43 cellular contexts compared by ENCODE assay signal in the genomic region with DNA sequence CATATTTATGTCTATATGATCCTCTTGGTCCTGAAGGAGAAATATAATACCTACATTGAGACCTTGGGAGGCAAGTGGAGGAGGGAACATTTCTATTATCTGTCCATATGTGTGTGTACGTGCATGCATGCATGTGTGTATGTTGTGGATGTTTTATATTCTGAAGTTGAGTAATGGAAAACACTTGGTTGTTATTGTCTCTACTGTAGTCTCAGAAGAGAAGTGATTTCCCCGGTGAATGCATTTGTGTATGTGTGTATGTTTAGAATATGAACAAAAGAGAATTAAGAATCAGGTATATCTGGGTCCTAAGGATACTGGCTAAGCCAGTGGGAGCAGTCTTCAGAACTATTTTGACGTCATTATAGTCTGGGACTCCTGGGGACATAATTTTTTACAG. TPM values are rescaled to one million over a fixed set of nuclear protein-coding genes. Genes with fewer than 3 reads are reported as not detected.
"Had no signal": no experiment of that assay in that cellular context is flagged by ENCODE, and none has a peak within 500 bp of the region (broad histone marks: within the 10 kb centered on the region; RNA-seq: fewer than 3 reads in every experiment).

OR52N1 (minus strand) TSS at position 101 of the 400 bp plus-strand sequence. CDS start 2,449 bp downstream, outside the sequence.

- DNase-seq: activated effector memory CD4-positive, alpha-beta T cell treated with anti-CD3 and anti-CD28 coated beads, Interleukin-2, amount 50 U/mL, for 16 hours; activated effector memory CD4-positive, alpha-beta T cell treated with Interleukin-2 at 50 U/mL for 16 hours; activated gamma-delta T cell; activated gamma-delta T cell treated with Interleukin-2 at 50 U/mL for 16 hours; activated naive CD4-positive, alpha-beta T cell; activated naive CD4-positive, alpha-beta T cell treated with anti-CD3 and anti-CD28 coated beads for 36 hours; activated naive CD4-positive, alpha-beta T cell treated with anti-CD3 and anti-CD28 coated beads, Interleukin-2, amount 10 ng/mL, durations not matched to agents 7 days and 5 days; activated naive CD4-positive, alpha-beta T cell treated with anti-CD3 and anti-CD28 coated beads, Interleukin-2, amount 50 U/mL, for 16 hours; activated naive CD4-positive, alpha-beta T cell treated with Interleukin-2 at 50 U/mL for 16 hours; activated naive CD8-positive, alpha-beta T cell treated with anti-CD3 and anti-CD28 coated beads for 36 hours; activated naive CD8-positive, alpha-beta T cell treated with anti-CD3 and anti-CD28 coated beads, Interleukin-2, amount 10 ng/mL, durations not matched to agents 7 days and 5 days; activated naive CD8-positive, alpha-beta T cell treated with anti-CD3 and anti-CD28 coated beads, Interleukin-2, amount 50 U/mL, for 24 hours; activated T-cell treated with anti-CD3 and anti-CD28 coated beads for 4 hours; activated T-cell treated with anti-CD3 and anti-CD28 coated beads, Interleukin-2, amount 50 U/mL, for 1 hour; activated T-cell treated with anti-CD3 and anti-CD28 coated beads, Interleukin-2, amount 50 U/mL, for 24 hours; activated T-cell treated with anti-CD3 and anti-CD28 coated beads, Interleukin-2, amount 50 U/mL, for 4 hours; activated T-cell treated with anti-CD3 and anti-CD28 coated beads, Interleukin-2, amount 50 U/mL, for 48 hours; activated T-cell treated with anti-CD3 and anti-CD28 coated beads, Interleukin-2, amount 50 U/mL, for 72 hours; adrenal gland; amniotic stem cell; amygdala; anterior cingulate cortex; aorta; body of pancreas; brain microvascular endothelial cell; caudate nucleus; central memory CD4-positive, alpha-beta T cell; cerebellar nuclear complex had no signal

- H3K4me1 Mint-ChIP-seq: activated naive CD4-positive, alpha-beta T cell treated with anti-CD3 and anti-CD28 coated beads, Interleukin-2, amount 10 ng/mL, durations not matched to agents 7 days and 5 days; activated naive CD4-positive, alpha-beta T cell treated with anti-CD3 and anti-CD28 coated beads, Interleukin-2, amount 50 U/mL, for 24 hours; activated naive CD8-positive, alpha-beta T cell treated with anti-CD3 and anti-CD28 coated beads for 36 hours; activated naive CD8-positive, alpha-beta T cell treated with anti-CD3 and anti-CD28 coated beads, Interleukin-2, amount 10 ng/mL, durations not matched to agents 7 days and 5 days; activated naive CD8-positive, alpha-beta T cell treated with anti-CD3 and anti-CD28 coated beads, Interleukin-2, amount 50 U/mL, for 24 hours; activated T-helper 17 cell treated with anti-CD3 and anti-CD28 coated beads, Interleukin-2, amount 50 U/mL, for 72 hours; brain; central memory CD8-positive, alpha-beta T cell had no signal

- H3K36me3 ChIP-seq: adrenal gland, ascending aorta, brain microvascular endothelial cell, breast epithelium, cardiac muscle cell had no signal

- H3K27ac Mint-ChIP-seq: activated naive CD4-positive, alpha-beta T cell treated with anti-CD3 and anti-CD28 coated beads for 36 hours; activated naive CD4-positive, alpha-beta T cell treated with anti-CD3 and anti-CD28 coated beads, Interleukin-2, amount 10 ng/mL, durations not matched to agents 7 days and 5 days; activated naive CD4-positive, alpha-beta T cell treated with anti-CD3 and anti-CD28 coated beads, Interleukin-2, amount 50 U/mL, for 24 hours; activated naive CD4-positive, alpha-beta T cell treated with anti-CD3 and anti-CD28 coated beads, Interleukin-2, amount 50 U/mL, for 72 hours; activated naive CD8-positive, alpha-beta T cell; activated naive CD8-positive, alpha-beta T cell treated with anti-CD3 and anti-CD28 coated beads for 36 hours; activated naive CD8-positive, alpha-beta T cell treated with anti-CD3 and anti-CD28 coated beads, Interleukin-2, amount 10 ng/mL, durations not matched to agents 7 days and 5 days; activated naive CD8-positive, alpha-beta T cell treated with anti-CD3 and anti-CD28 coated beads, Interleukin-2, amount 50 U/mL, for 24 hours; activated T-cell treated with anti-CD3 and anti-CD28 coated beads, Interleukin-2, amount 50 U/mL, for 24 hours; activated T-cell treated with anti-CD3 and anti-CD28 coated beads, Interleukin-2, amount 50 U/mL, for 72 hours; activated T-helper 1 cell treated with anti-CD3 and anti-CD28 coated beads, Interleukin-12 subunit alpha, Interleukin-12 subunit beta, Interleukin-2, Interleukin-4 antibody, amounts not matched to agents 30 ng/mL and 10 ng/mL and 1 ng/mL, durations not matched to agents 14 hours and 24 hours and 36 hours; activated T-helper 17 cell treated with anti-CD3 and anti-CD28 coated beads, Interleukin-2, amount 50 U/mL, for 72 hours; activated T-helper 2 cell treated with anti-CD3 and anti-CD28 coated beads, Interferon-gamma antibody, Interleukin-2, Interleukin-4, amounts not matched to agents 10 μg/mL and 5 μg/mL and 100 μg/mL, durations not matched to agents 14 hours and 24 hours and 36 hours; brain had no signal

- H3K4me3 Mint-ChIP-seq: activated naive CD4-positive, alpha-beta T cell treated with anti-CD3 and anti-CD28 coated beads for 36 hours; activated naive CD4-positive, alpha-beta T cell treated with anti-CD3 and anti-CD28 coated beads, Interleukin-2, amount 10 ng/mL, durations not matched to agents 7 days and 5 days; activated naive CD4-positive, alpha-beta T cell treated with anti-CD3 and anti-CD28 coated beads, Interleukin-2, amount 50 U/mL, for 24 hours; activated naive CD8-positive, alpha-beta T cell; activated naive CD8-positive, alpha-beta T cell treated with anti-CD3 and anti-CD28 coated beads for 36 hours; activated naive CD8-positive, alpha-beta T cell treated with anti-CD3 and anti-CD28 coated beads, Interleukin-2, amount 10 ng/mL, durations not matched to agents 7 days and 5 days; activated naive CD8-positive, alpha-beta T cell treated with anti-CD3 and anti-CD28 coated beads, Interleukin-2, amount 50 U/mL, for 24 hours; activated T-cell treated with anti-CD3 and anti-CD28 coated beads, Interleukin-2, amount 50 U/mL, for 24 hours; activated T-cell treated with anti-CD3 and anti-CD28 coated beads, Interleukin-2, amount 50 U/mL, for 4 hours; activated T-cell treated with anti-CD3 and anti-CD28 coated beads, Interleukin-2, amount 50 U/mL, for 72 hours; activated T-helper 1 cell treated with anti-CD3 and anti-CD28 coated beads, Interleukin-12 subunit alpha, Interleukin-12 subunit beta, Interleukin-2, Interleukin-4 antibody, amounts not matched to agents 30 ng/mL and 10 ng/mL and 1 ng/mL, durations not matched to agents 14 hours and 24 hours and 36 hours; activated T-helper 17 cell treated with anti-CD3 and anti-CD28 coated beads, Interleukin-2, amount 50 U/mL, for 72 hours; brain; central memory CD8-positive, alpha-beta T cell had no signal

- H3K27me3 Mint-ChIP-seq: activated naive CD4-positive, alpha-beta T cell treated with anti-CD3 and anti-CD28 coated beads, Interleukin-2, amount 10 ng/mL, durations not matched to agents 7 days and 5 days; activated naive CD8-positive, alpha-beta T cell treated with anti-CD3 and anti-CD28 coated beads for 36 hours; activated naive CD8-positive, alpha-beta T cell treated with anti-CD3 and anti-CD28 coated beads, Interleukin-2, amount 50 U/mL, for 24 hours; brain had no signal

- FAIRE-seq: astrocyte, bronchial epithelial cell had no signal

- ATAC-seq: activated naive CD4-positive, alpha-beta T cell treated with anti-CD3 and anti-CD28 coated beads, Interleukin-2, amount 50 U/mL, for 72 hours; activated naive CD8-positive, alpha-beta T cell treated with anti-CD3 and anti-CD28 coated beads, Interleukin-2, amount 50 U/mL, for 24 hours; activated T-cell treated with anti-CD3 and anti-CD28 coated beads, Interleukin-2, amount 50 U/mL, for 4 hours; activated T-cell treated with anti-CD3 and anti-CD28 coated beads, Interleukin-2, amount 50 U/mL, for 72 hours; activated T-helper 17 cell treated with anti-CD3 and anti-CD28 coated beads, Interleukin-2, amount 50 U/mL, for 72 hours; body of pancreas had no signal

- H3K9me3 Mint-ChIP-seq: activated naive CD4-positive, alpha-beta T cell treated with anti-CD3 and anti-CD28 coated beads for 36 hours; activated naive CD4-positive, alpha-beta T cell treated with anti-CD3 and anti-CD28 coated beads, Interleukin-2, amount 10 ng/mL, durations not matched to agents 7 days and 5 days; activated naive CD4-positive, alpha-beta T cell treated with anti-CD3 and anti-CD28 coated beads, Interleukin-2, amount 50 U/mL, for 24 hours; activated naive CD4-positive, alpha-beta T cell treated with anti-CD3 and anti-CD28 coated beads, Interleukin-2, amount 50 U/mL, for 72 hours; activated naive CD8-positive, alpha-beta T cell treated with anti-CD3 and anti-CD28 coated beads for 36 hours; activated naive CD8-positive, alpha-beta T cell treated with anti-CD3 and anti-CD28 coated beads, Interleukin-2, amount 10 ng/mL, durations not matched to agents 7 days and 5 days; activated naive CD8-positive, alpha-beta T cell treated with anti-CD3 and anti-CD28 coated beads, Interleukin-2, amount 50 U/mL, for 24 hours; activated T-cell treated with anti-CD3 and anti-CD28 coated beads, Interleukin-2, amount 50 U/mL, for 24 hours; activated T-cell treated with anti-CD3 and anti-CD28 coated beads, Interleukin-2, amount 50 U/mL, for 4 hours; activated T-cell treated with anti-CD3 and anti-CD28 coated beads, Interleukin-2, amount 50 U/mL, for 72 hours; activated T-helper 1 cell treated with anti-CD3 and anti-CD28 coated beads, Interleukin-12 subunit alpha, Interleukin-12 subunit beta, Interleukin-2, Interleukin-4 antibody, amounts not matched to agents 30 ng/mL and 10 ng/mL and 1 ng/mL, durations not matched to agents 14 hours and 24 hours and 36 hours; activated T-helper 17 cell treated with anti-CD3 and anti-CD28 coated beads, Interleukin-2, amount 50 U/mL, for 72 hours; activated T-helper 2 cell treated with anti-CD3 and anti-CD28 coated beads, Interferon-gamma antibody, Interleukin-2, Interleukin-4, amounts not matched to agents 10 μg/mL and 5 μg/mL and 100 μg/mL, durations not matched to agents 14 hours and 24 hours and 36 hours; brain; central memory CD8-positive, alpha-beta T cell had no signal

- H3K27me3 ChIP-seq: adrenal gland, ascending aorta, body of pancreas, brain microvascular endothelial cell, breast epithelium, cardiac muscle cell had no signal

- H3K27ac ChIP-seq: adrenal gland, ascending aorta, body of pancreas, brain microvascular endothelial cell, breast epithelium, cardiac muscle cell had no signal

- H3K36me3 Mint-ChIP-seq: activated naive CD4-positive, alpha-beta T cell treated with anti-CD3 and anti-CD28 coated beads, Interleukin-2, amount 10 ng/mL, durations not matched to agents 7 days and 5 days; activated naive CD4-positive, alpha-beta T cell treated with anti-CD3 and anti-CD28 coated beads, Interleukin-2, amount 50 U/mL, for 24 hours; activated naive CD4-positive, alpha-beta T cell treated with anti-CD3 and anti-CD28 coated beads, Interleukin-2, amount 50 U/mL, for 72 hours; activated naive CD8-positive, alpha-beta T cell; activated naive CD8-positive, alpha-beta T cell treated with anti-CD3 and anti-CD28 coated beads for 36 hours; activated naive CD8-positive, alpha-beta T cell treated with anti-CD3 and anti-CD28 coated beads, Interleukin-2, amount 10 ng/mL, durations not matched to agents 7 days and 5 days; brain had no signal

- H3K4me1 ChIP-seq: adrenal gland, ascending aorta, body of pancreas, breast epithelium had no signal

- H3K4me3 ChIP-seq: adrenal gland, ascending aorta, body of pancreas, breast epithelium, cardiac muscle cell had no signal

RNA-seq across cellular contexts. Expression of gene OR52N1, which starts in this region (rescaled TPM):
- total RNA-seq: activated naive CD8-positive, alpha-beta T cell treated with anti-CD3 and anti-CD28 coated beads for 36 hours; activated naive CD8-positive, alpha-beta T cell treated with anti-CD3 and anti-CD28 coated beads, Interleukin-2, amount 10 ng/mL, durations not matched to agents 7 days and 5 days; activated T-cell treated with anti-CD3 and anti-CD28 coated beads, Interleukin-2, amount 50 U/mL, for 4 hours; activated T-helper 1 cell treated with anti-CD3 and anti-CD28 coated beads, Interleukin-12 subunit alpha, Interleukin-12 subunit beta, Interleukin-2, Interleukin-4 antibody, amounts not matched to agents 30 ng/mL and 10 ng/mL and 1 ng/mL, durations not matched to agents 14 hours and 24 hours and 36 hours; activated T-helper 2 cell treated with anti-CD3 and anti-CD28 coated beads, Interferon-gamma antibody, Interleukin-2, Interleukin-4, amounts not matched to agents 10 μg/mL and 5 μg/mL and 100 μg/mL, durations not matched to agents 14 hours and 24 hours and 36 hours; adrenal gland; aorta; ascending aorta; astrocyte; body of pancreas; bronchial epithelial cell; cardiac muscle cell; cardiac septum; cerebellum had no signal
- polyA plus RNA-seq: adrenal gland, aorta, cardiac muscle cell had no signal
